ENCODE assay signal across 8 cellular contexts in the genomic region with DNA sequence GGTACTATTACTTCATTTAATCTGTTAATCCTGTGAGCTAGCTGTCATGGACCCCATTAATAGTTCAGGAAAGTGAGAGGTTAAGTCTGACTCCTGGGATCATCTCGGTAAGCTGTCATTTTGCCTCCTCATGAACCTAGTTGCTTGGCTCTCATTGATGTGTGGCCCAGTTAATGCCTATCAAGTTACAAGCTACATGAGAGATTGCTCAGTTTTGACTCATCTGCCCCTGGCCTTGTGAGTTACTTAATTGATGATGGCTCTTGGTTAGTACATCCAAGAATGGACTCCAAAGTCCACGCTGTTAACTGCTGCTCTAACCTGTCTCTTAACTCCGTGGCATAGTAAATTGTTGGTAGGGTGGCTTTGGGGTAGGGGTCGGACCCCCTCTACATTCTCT. TPM values are rescaled to one million over a fixed set of nuclear protein-coding genes. Genes with fewer than 3 reads are reported as not detected.
DNase-seq lines count a peak whose midpoint lies in the region; ATAC-seq and TF ChIP-seq lines count a peak whose summit lies in the region.

No MANE protein-coding gene starts in this region.

- peaks cover 73% of the 10 kb centered on the region for H3K36me3 ChIP-seq in MG63

- in situ Hi-C loops in Caki2 (cut with HindIII; ENCODE audit: low pct_unique_long_range_greater_than_20kb, low sequenced_read_pairs), result no loop called here

- no peak for TF ChIP-seq CTCF in chondrocyte (IDR thresholded peaks at IDR 0.05)

- H3K27ac Mint-ChIP-seq in chondrocyte (ENCODE audit: unreplicated experiment), result peak overlapping the region; percentile 53
- H3K27ac Mint-ChIP-seq in naive thymus-derived CD8-positive, alpha-beta T cell, result peak overlapping the region in 7 of 10 donors; percentile 8 to 71 (median 44)

- no peak for ATAC-seq in naive thymus-derived CD8-positive, alpha-beta T cell
- no peak for ATAC-seq in GM19023 (IDR thresholded peaks at IDR 0.05; ENCODE audit: unreplicated experiment)

- no peaks in the 10 kb centered on the region for H3K9me3 Mint-ChIP-seq in chondrocyte (ENCODE audit: low read depth)
- H3K9me3 Mint-ChIP-seq in naive thymus-derived CD8-positive, alpha-beta T cell, result no peaks in the 10 kb centered on the region

- H3K4me3 ChIP-seq in MG63, result no peak overlapping the region

- DNase-seq in Caki2 (ENCODE audit: low read depth), result peak; percentile 67
- DNase-seq in MG63, result peak; percentile 80
- DNase-seq in chondrocyte (ENCODE audit: low spot score), result no peak
- no peak for DNase-seq in naive thymus-derived CD8-positive, alpha-beta T cell
- DNase-seq in amygdala (lab: John Stamatoyannopoulos, UW), result no peak
- DNase-seq in NCI-H1694 treated with DMSO at 0.1 percent for 48 hours (lab: John Stamatoyannopoulos, UW), result no peak
- DNase-seq in NCI-H748 treated with DMSO at 0.1 percent for 48 hours (lab: John Stamatoyannopoulos, UW), result no peak

- H3K9me3 ChIP-seq in MG63, result no peaks in the 10 kb centered on the region

- POLR2A ChIA-PET in naive thymus-derived CD8-positive, alpha-beta T cell (lab: Charles Lee), result no interaction called here

- H3K27me3 Mint-ChIP-seq in chondrocyte (ENCODE audit: low read depth), result no peaks in the 10 kb centered on the region
- no peaks in the 10 kb centered on the region for H3K27me3 Mint-ChIP-seq in naive thymus-derived CD8-positive, alpha-beta T cell

- no peak overlapping the region for H3K4me3 Mint-ChIP-seq in chondrocyte (ENCODE audit: unreplicated experiment)
- H3K4me3 Mint-ChIP-seq in naive thymus-derived CD8-positive, alpha-beta T cell, result peak overlapping the region in 2 of 10 donors; percentile 18 to 27

- no peaks in the 10 kb centered on the region for H3K36me3 Mint-ChIP-seq in chondrocyte (ENCODE audit: low read depth)
- peaks cover 0 to 3% (median 0%) of the 10 kb centered on the region in 3 donors for H3K36me3 Mint-ChIP-seq in naive thymus-derived CD8-positive, alpha-beta T cell

- H3K4me1 Mint-ChIP-seq in chondrocyte (ENCODE audit: low read depth), result peaks cover 58% of the 10 kb centered on the region
- peaks cover 41 to 90% (median 86%) of the 10 kb centered on the region in 4 donors for H3K4me1 Mint-ChIP-seq in naive thymus-derived CD8-positive, alpha-beta T cell

- H3K27me3 ChIP-seq in MG63, result no peaks in the 10 kb centered on the region

RNA-seq across cellular contexts. Expression of a gene that starts 23.9 kb away (rescaled TPM):
- 18.0 and 18.4 TPM in 2 replicates for total RNA-seq in Caki2 (2014; rRNA removed; shearing (Covaris generic); ENCODE audit: low replicate concordance)
- total RNA-seq in MG63 (2014; rRNA removed; shearing (Covaris generic); ENCODE audit: low replicate concordance), result 30.4 and 36.5 TPM in 2 replicates
- total RNA-seq in chondrocyte, result 225 to 272 TPM (median 258 TPM) in 3 replicates
- 100 to 1,000 TPM; 177 to 180 TPM for total RNA-seq in naive thymus-derived CD8-positive, alpha-beta T cell
- 10 to 100 TPM; 10.9 to 29.4 (median 13.8) TPM for polyA plus RNA-seq in naive thymus-derived CD8-positive, alpha-beta T cell

Comparison
In these comparisons a context has a peak if more than half of its experiments do, and no peak if none do; other contexts are left out.
1. DNase-seq: peak in Caki2 (single experiment) and MG63 (single experiment); none in chondrocyte (single experiment), naive thymus-derived CD8-positive, alpha-beta T cell (0 of 10), amygdala (0 of 56), NCI-H1694 treated with DMSO at 0.1 percent for 48 hours (single experiment) and NCI-H748 treated with DMSO at 0.1 percent for 48 hours (single experiment).